18 cellular contexts compared by ENCODE assay signal in genomic region chr10:15621116-15621515, GRCh38.
DNase-seq lines count a peak whose midpoint lies in the region; ATAC-seq, FAIRE-seq and TF ChIP-seq lines count a peak whose summit lies in the region.
"Had no signal": no experiment of that assay in that cellular context is flagged by ENCODE, and none has a peak within 500 bp of the region (broad histone marks: within the 10 kb centered on the region; RNA-seq: fewer than 3 reads in every experiment).

No MANE protein-coding gene starts in this region.

- FAIRE-seq in small intestine (lab: Jason Lieb, UNC), result no peak
- FAIRE-seq: D721Med, G401.6, GM12891 had no signal

- DNase-seq in ascending aorta (ENCODE audit: low spot score in 2 of 2) (no peak), smooth muscle cell (lab: John Stamatoyannopoulos, UW; ENCODE audit: unreplicated experiment) (no peak), small intestine (no peak)
- DNase-seq: C1 segment of cervical spinal cord; CD4-positive, alpha-beta T cell; DMS153; DMS79 treated with DMSO at 0.1 percent for 48 hours; EL; H7 had no signal

- no peaks in the 10 kb centered on the region for H3F3A ChIP-seq in smooth muscle cell (ENCODE audit: low read depth)

- H4K20me1 ChIP-seq in smooth muscle cell (ENCODE audit: low read depth), result no peaks in the 10 kb centered on the region

- H3K27me3 ChIP-seq in ascending aorta (no peaks in the 10 kb centered on the region), layer of hippocampus (ENCODE audit: control insufficient read depth, insufficient read depth, low read length) (no peaks in the 10 kb centered on the region), smooth muscle cell (ENCODE audit: low read depth) (no peaks in the 10 kb centered on the region), small intestine (ENCODE audit: control insufficient read depth in 2 of 2, insufficient read depth in 2 of 2, low read length in 2 of 2) (no peaks in the 10 kb centered on the region)

- H3K36me3 ChIP-seq in HEK293 (ENCODE audit: control insufficient read depth in 2 of 2, insufficient read depth in 1 of 2, low read length in 2 of 2) (no peaks in the 10 kb centered on the region), ascending aorta (peaks cover 12 to 22% of the 10 kb centered on the region in 2 donors), smooth muscle cell (ENCODE audit: low read depth) (no peaks in the 10 kb centered on the region), small intestine (ENCODE audit: control insufficient read depth in 2 of 2, insufficient read depth in 2 of 2, low read length in 2 of 2) (no peaks in the 10 kb centered on the region)

- POLR2A ChIA-PET in HEK293 (lab: Yijun Ruan, JAX), result no interaction called here

- intact Hi-C loops in ascending aorta (cut with DNase I), result loop anchor here (10.0 kb wide), 1 partner anchor 186 kb away; no protein-coding TSS in a partner anchor

- no peak overlapping the region for H3K4me2 ChIP-seq in smooth muscle cell
- H3K4me2 ChIP-seq: GM23338 had no signal

- H3K9me3 ChIP-seq in HEK293 (ENCODE audit: control insufficient read depth, insufficient read depth, low read depth, low read length) (no peaks in the 10 kb centered on the region), ascending aorta (no peaks in the 10 kb centered on the region), smooth muscle cell (replicated peaks; ENCODE audit: low read depth) (no peaks in the 10 kb centered on the region), small intestine (ENCODE audit: control insufficient read depth, low read depth) (no peaks in the 10 kb centered on the region)

- no peak overlapping the region for H3K9ac ChIP-seq in smooth muscle cell (ENCODE audit: low read depth)

- H2AFZ ChIP-seq in smooth muscle cell (ENCODE audit: low read depth), result peak overlapping the region; percentile 37
- H2AFZ ChIP-seq: GM23338 had no signal

- ATAC-seq in HG03045 (IDR thresholded peaks at IDR 0.05; ENCODE audit: unreplicated experiment) (no peak), GM19035 (IDR thresholded peaks at IDR 0.05; ENCODE audit: unreplicated experiment) (no peak), HG02970 (IDR thresholded peaks at IDR 0.05; ENCODE audit: low FRiP score, unreplicated experiment) (no peak)
- ATAC-seq: GM23338 had no signal

- CTCF ChIA-PET in HEK293 (lab: Yijun Ruan, JAX), result interaction anchor here (0.6 to 0.7 kb wide), 2 partner anchors 295 to 580 kb away, joined by 4 to 8 read pairs; no protein-coding TSS in a partner anchor

- H3K27ac ChIP-seq in HEK293 (ENCODE audit: extremely low read depth, low read depth, low read length), result no peak overlapping the region
- peak overlapping the region; percentile 76 to 77 for H3K27ac ChIP-seq in ascending aorta
- peak overlapping the region; percentile 8 for H3K27ac ChIP-seq in layer of hippocampus (ENCODE audit: low read depth, low read length)
- H3K27ac ChIP-seq in smooth muscle cell (ENCODE audit: low read depth), result no peak overlapping the region
- H3K27ac ChIP-seq in small intestine (ENCODE audit: low read depth in 1 of 2, low read length in 1 of 2), result no peak overlapping the region

- H3K4me3 ChIP-seq in HEK293 (ENCODE audit: low read depth, low read length) (no peak overlapping the region), ascending aorta (no peak overlapping the region), smooth muscle cell (no peak overlapping the region), small intestine (ENCODE audit: low read depth in 1 of 2, low read length in 2 of 2) (no peak overlapping the region)
- H3K4me3 ChIP-seq: GM23338 had no signal

- 67% methylated on average over 2 of the region's 2 CpGs for WGBS in smooth muscle cell (ENCODE audit: low lambda C conversion rate)
- WGBS in small intestine, 3 donors, result 44 to 53% (median 50%) methylated on average over 2 of the region's 2 CpGs

- H3K4me1 ChIP-seq in HEK293 (ENCODE audit: control insufficient read depth, insufficient read depth, low read length), result peaks cover 18% of the 10 kb centered on the region
- peaks cover 10 to 61% of the 10 kb centered on the region in 2 donors for H3K4me1 ChIP-seq in ascending aorta
- no peaks in the 10 kb centered on the region for H3K4me1 ChIP-seq in smooth muscle cell (ENCODE audit: low read depth)
- H3K4me1 ChIP-seq in small intestine (ENCODE audit: control insufficient read depth in 2 of 2, insufficient read depth in 1 of 2, low read depth in 1 of 2, low read length in 1 of 2), result no peaks in the 10 kb centered on the region

- TF ChIP-seq CTCF in HEK293 (tag by site-specific recombination; IDR thresholded peaks at IDR 0.05) (no peak), ascending aorta (IDR thresholded peaks at IDR 0.05) (no peak), smooth muscle cell (IDR thresholded peaks at IDR 0.05; ENCODE audit: borderline replicate concordance, insufficient read depth, poor library complexity, severe bottlenecking) (no peak)

- H3K79me2 ChIP-seq in smooth muscle cell (ENCODE audit: low read depth), result no peaks in the 10 kb centered on the region

TF ChIP-seq in HEK293, 187 proteins besides CTCF, POLR2A, EP300 and RAD21:
- no peak for TF ChIP-seq ATF2 (tag by site-specific recombination; IDR thresholded peaks at IDR 0.05; ENCODE audit: low read depth)
- TF ChIP-seq ZNF704 (tag by site-specific recombination; IDR thresholded peaks at IDR 0.05), result no peak
- no peak for TF ChIP-seq ZBTB44 (tag by site-specific recombination; IDR thresholded peaks at IDR 0.05)
- TF ChIP-seq ZNF449 (tag by site-specific recombination; IDR thresholded peaks at IDR 0.05), result no peak
- TF ChIP-seq ZNF426 (tag by site-specific recombination; IDR thresholded peaks at IDR 0.05), result no peak
- no peak for TF ChIP-seq KLF9 (tag by site-specific recombination; IDR thresholded peaks at IDR 0.05; ENCODE audit: low read depth)
- TF ChIP-seq PRDM6 (tag by site-specific recombination; IDR thresholded peaks at IDR 0.05), result peak; percentile 27; the same call in 1 of the 2 replicates
- TF ChIP-seq GLI2 (tag by site-specific recombination; IDR thresholded peaks at IDR 0.05; ENCODE audit: borderline replicate concordance, low read depth), result no peak

Comparison
In these comparisons a context has a peak if more than half of its experiments do, and no peak if none do; other contexts are left out.
1. H3K27ac ChIP-seq: peak in ascending aorta (2 of 2) and layer of hippocampus (single experiment); none in HEK293 (single experiment), smooth muscle cell (single experiment) and small intestine (0 of 2).